8 cellular contexts compared by ENCODE assay signal in genomic region chr10:21495686-21496284, GRCh38. TPM values are rescaled to one million over a fixed set of nuclear protein-coding genes. Genes with fewer than 3 reads are reported as not detected.
A peak's percentile ranks its signal among the peaks of the same experiment; 100 is the strongest.
DNase-seq lines count a peak whose midpoint lies in the region; ATAC-seq and TF ChIP-seq lines count a peak whose summit lies in the region.

No MANE protein-coding gene starts in this region.

- no peaks in the 10 kb centered on the region for H4K20me1 ChIP-seq in IMR-90 (ENCODE audit: insufficient read depth, low read length)

- TF ChIP-seq RAD21 in IMR-90 (IDR thresholded peaks at IDR 0.05; ENCODE audit: low read length), result peak; percentile 95

- H3K4me2 ChIP-seq in IMR-90 (ENCODE audit: low read depth, low read length), result peak overlapping the region; percentile 95

- H3K36me3 Mint-ChIP-seq in activated naive CD4-positive, alpha-beta T cell treated with anti-CD3 and anti-CD28 coated beads, Interleukin-2, amount 10 ng/mL, durations not matched to agents 7 days and 5 days, result peaks cover 2% of the 10 kb centered on the region

- intact Hi-C loops in IMR-90 (cut with micrococcal nuclease) (loop anchor here (1.0 to 5.0 kb wide), 10 partner anchors 21 to 1491 kb away; partner anchors contain the start of genes COMMD3 and DNAJC1), testis (cut with DNase I; ENCODE audit: low total_unique reads) (loop anchor here (2.0 to 10.0 kb wide), 3 partner anchors 39 to 237 kb away; partner anchors contain the start of gene MLLT10)

- BruUV-seq in IMR-90 (replicated peaks; lab: Mats Ljungman, UMichigan), result no TSS peak

- TF ChIP-seq CTCF in IMR-90 (conservative IDR thresholded peaks at IDR 0.05; ENCODE audit: low read depth, low read length) (peak; percentile 98), omental fat pad (IDR thresholded peaks at IDR 0.05) (peak in 2 of 3 donors; percentile 91 to 93), testis (IDR thresholded peaks at IDR 0.05) (peak; percentile 98 to 99 (median 98))

- H2AK5ac ChIP-seq in IMR-90 (ENCODE audit: low read depth, low read length), result no peak overlapping the region

- DNase-seq in ELF-1 (ENCODE audit: low read depth, low spot score) (peak; percentile 96), IMR-90 (peak; percentile 77), SHP77 (lab: John Stamatoyannopoulos, UW) (peak; percentile 63 to 76), globus pallidus (ENCODE audit: low spot score) (peak; percentile 78), omental fat pad (ENCODE audit: low spot score) (peak; percentile 73), testis (peak; percentile 90)
- peak; percentile 86 for DNase-seq in activated naive CD4-positive, alpha-beta T cell treated with anti-CD3 and anti-CD28 coated beads, Interleukin-2, amount 10 ng/mL, durations not matched to agents 7 days and 5 days

- ATAC-seq in GM21528 (IDR thresholded peaks at IDR 0.05; ENCODE audit: low FRiP score, unreplicated experiment), result peak; percentile 81
- peak; percentile 80 for ATAC-seq in IMR-90 (ENCODE audit: low read depth)
- peak; percentile 88 for ATAC-seq in omental fat pad (ENCODE audit: low FRiP score)

- H3K27me3 Mint-ChIP-seq in activated naive CD4-positive, alpha-beta T cell treated with anti-CD3 and anti-CD28 coated beads, Interleukin-2, amount 10 ng/mL, durations not matched to agents 7 days and 5 days, result peaks cover 88% of the 10 kb centered on the region

- H3K9ac ChIP-seq in IMR-90 (ENCODE audit: low read depth, low read length), result peak overlapping the region; percentile 88

- peak overlapping the region; percentile 58 for H2BK5ac ChIP-seq in IMR-90 (ENCODE audit: low read depth, low read length, poor library complexity, severe bottlenecking)

- H3K27me3 ChIP-seq in IMR-90 (ENCODE audit: control insufficient read depth, insufficient read depth, low read length), result peaks cover 5% of the 10 kb centered on the region
- H3K27me3 ChIP-seq in testis, result no peaks in the 10 kb centered on the region

- H3K4ac ChIP-seq in IMR-90 (ENCODE audit: low read depth, low read length), result peak overlapping the region; percentile 66; the same call in 1 of the 2 replicates

- no peak overlapping the region for H3K27ac Mint-ChIP-seq in activated naive CD4-positive, alpha-beta T cell treated with anti-CD3 and anti-CD28 coated beads, Interleukin-2, amount 10 ng/mL, durations not matched to agents 7 days and 5 days

- TF ChIP-seq POLR2A in IMR-90 (IDR thresholded peaks at IDR 0.05; ENCODE audit: low read depth, low read length) (no peak), testis (IDR thresholded peaks at IDR 0.05) (no peak)

- H3K9me1 ChIP-seq in IMR-90 (ENCODE audit: insufficient read depth, low read length), result no peaks in the 10 kb centered on the region

- H3K14ac ChIP-seq in IMR-90 (replicated peaks; ENCODE audit: low read depth, low read length), result peak overlapping the region; percentile 70; the same call in 1 of the 2 replicates

- H2BK20ac ChIP-seq in IMR-90 (ENCODE audit: low read depth, low read length), result peak overlapping the region; percentile 34; the same call in 1 of the 2 replicates

- H3K4me3 ChIP-seq in IMR-90 (ENCODE audit: insufficient read depth, low read depth, low read length) (peak overlapping the region; percentile 91), testis (peak overlapping the region; percentile 71 to 88)

- 0 out of 2 replicates have a peak overlapping the region, but pooled peaks have one; percentile 22 for H2BK120ac ChIP-seq in IMR-90 (ENCODE audit: low read depth, low read length)

- POLR2A ChIA-PET in IMR-90 (lab: Charles Lee; ENCODE audit: unreplicated experiment), result interaction anchor here (0.6 kb wide), 1 partner anchor 958 kb away, joined by 5 read pairs; no protein-coding TSS in a partner anchor

- peak overlapping the region; percentile 81 for H3K27ac ChIP-seq in IMR-90 (ENCODE audit: insufficient read depth, low read length)
- H3K27ac ChIP-seq in testis, result peak overlapping the region; percentile 57 to 77

- dilution Hi-C loops in IMR-90 (cut with HindIII; ENCODE audit: low sequenced_read_pairs, unreplicated experiment), result no loop called here

- peak overlapping the region; percentile 70 for H4K91ac ChIP-seq in IMR-90 (ENCODE audit: insufficient read depth, low read depth, low read length)

- H3K23ac ChIP-seq in IMR-90 (ENCODE audit: low read depth, low read length), result peak overlapping the region; percentile 44

- H2AFZ ChIP-seq in IMR-90 (replicated peaks; ENCODE audit: low read length, poor library complexity), result peak overlapping the region; percentile 95

- CTCF ChIA-PET in IMR-90 (lab: Yijun Ruan, JAX), result interaction anchor here (0.6 to 2.3 kb wide), 16 partner anchors 11 to 820 kb away, joined by 3 to 19 read pairs (median 4); partner anchors contain the start of gene COMMD3
- CTCF ChIA-PET in activated naive CD4-positive, alpha-beta T cell treated with anti-CD3 and anti-CD28 coated beads, Interleukin-2, amount 10 ng/mL, durations not matched to agents 7 days and 5 days (lab: Charles Lee), result interaction anchor here (0.7 to 5.5 kb wide), 13 partner anchors 21 to 1002 kb away, joined by 3 to 52 read pairs (median 4); partner anchors contain the start of gene DNAJC1

- in situ Hi-C loops in IMR-90 (cut with MboI; ENCODE audit: low sequenced_read_pairs), result loop anchor here (5.0 to 25.0 kb wide), 5 partner anchors 42 to 1492 kb away; no protein-coding TSS in a partner anchor

- peak overlapping the region; percentile 30; the same call in 1 of the 2 replicates for H3K56ac ChIP-seq in IMR-90 (ENCODE audit: extremely low read depth, insufficient read depth, low read length)

- H3K4me1 Mint-ChIP-seq in activated naive CD4-positive, alpha-beta T cell treated with anti-CD3 and anti-CD28 coated beads, Interleukin-2, amount 10 ng/mL, durations not matched to agents 7 days and 5 days, result peaks cover 27% of the 10 kb centered on the region

- peak overlapping the region; percentile 17 for H4K5ac ChIP-seq in IMR-90 (ENCODE audit: low read depth, low read length)

- WGBS in IMR-90 (ENCODE audit: extremely low coverage in 2 of 2, insufficient read length in 1 of 2), 2 experiments, result 0% methylated on average over 14 of the region's 59 CpGs; no CpG with 5 or more reads in 1 of the 2 experiments
- WGBS in testis, 2 donors, result 0 to 1% methylated on average over 18 to 54 of the region's 59 CpGs

- peak overlapping the region; percentile 90 for H2AK9ac ChIP-seq in IMR-90 (replicated peaks; ENCODE audit: low read depth, low read length, poor library complexity)

- H3K36me3 ChIP-seq in IMR-90 (ENCODE audit: control insufficient read depth, insufficient read depth, low read length), result no peaks in the 10 kb centered on the region
- H3K36me3 ChIP-seq in testis (ENCODE audit: low read depth, missing control alignments), result no peaks in the 10 kb centered on the region

- H4K8ac ChIP-seq in IMR-90 (ENCODE audit: low read depth in 2 of 2, low read length in 2 of 2), result peak overlapping the region; percentile 4 to 61; a peak in 2 of 4 replicates

- H3K9me3 ChIP-seq in IMR-90 (ENCODE audit: control insufficient read depth, insufficient read depth, low read length) (no peaks in the 10 kb centered on the region), testis (no peaks in the 10 kb centered on the region)

- H3K4me1 ChIP-seq in IMR-90 (ENCODE audit: control insufficient read depth, insufficient read depth, low read length) (peaks cover 3% of the 10 kb centered on the region; the same call in 1 of the 2 replicates), testis (no peaks in the 10 kb centered on the region)

- H3K79me1 ChIP-seq in IMR-90 (ENCODE audit: low read depth in 1 of 2, low read length in 2 of 2), result no peaks in the 10 kb centered on the region

- H2BK15ac ChIP-seq in IMR-90 (ENCODE audit: low read depth, low read length), result no peak overlapping the region

- peak overlapping the region; percentile 30 for H3K18ac ChIP-seq in IMR-90 (ENCODE audit: low read depth, low read length)

- peak overlapping the region; percentile 77 for H3K4me3 Mint-ChIP-seq in activated naive CD4-positive, alpha-beta T cell treated with anti-CD3 and anti-CD28 coated beads, Interleukin-2, amount 10 ng/mL, durations not matched to agents 7 days and 5 days

- no peaks in the 10 kb centered on the region for H3K9me3 Mint-ChIP-seq in activated naive CD4-positive, alpha-beta T cell treated with anti-CD3 and anti-CD28 coated beads, Interleukin-2, amount 10 ng/mL, durations not matched to agents 7 days and 5 days

TF ChIP-seq in IMR-90, 13 proteins besides CTCF, POLR2A, EP300 and RAD21 (continues in another document):
- TF ChIP-seq ELK1 (IDR thresholded peaks at IDR 0.05; ENCODE audit: borderline replicate concordance, low read depth, low read length) (no peak), MXI1 (IDR thresholded peaks at IDR 0.05; ENCODE audit: borderline replicate concordance, low read depth, low read length) (peak; percentile 68; the same call in 1 of the 2 replicates), BHLHE40 (IDR thresholded peaks at IDR 0.05; ENCODE audit: low read depth, low read length) (peak; percentile 74), MAFK (IDR thresholded peaks at IDR 0.05; ENCODE audit: low read depth, low read length) (no peak; the same call in 1 of the 2 replicates), RFX5 (IDR thresholded peaks at IDR 0.05; ENCODE audit: low read depth, low read length) (no peak)

RNA-seq across cellular contexts. Expression of gene SKIDA1, which starts 29.7 kb away (rescaled TPM):
- total RNA-seq in IMR-90 (2012; rRNA removed), result 0.56 and 0.72 TPM in 2 replicates
- 0.24 and 0.36 TPM in 2 replicates for polyA plus RNA-seq in IMR-90 (2012; rRNA removed)
- polyA plus RNA-seq in IMR-90 (2012; cell fraction: cytosol; rRNA removed), result 0.16 and 0.42 TPM in 2 replicates
- 0.36 and 2.0 TPM in 2 replicates for polyA plus RNA-seq in IMR-90 (2012; cell fraction: nucleus; rRNA removed; ENCODE audit: low replicate concordance)
- total RNA-seq in omental fat pad, result 1 to 10 TPM in 2 of 4 donors, under 1 TPM in 2; 0.36 to 1.4 (median 0.77) TPM
- 1 to 10 TPM; 6.6 to 6.9 TPM for total RNA-seq in testis
- polyA plus RNA-seq in testis (ENCODE audit: insufficient read depth, low read depth, low replicate concordance), result 4.7 TPM

RNA-seq across cellular contexts. Expression of gene MLLT10, which starts 38.2 kb away (rescaled TPM):
- 29.0 and 31.9 TPM in 2 replicates for total RNA-seq in IMR-90 (2012; rRNA removed)
- polyA plus RNA-seq in IMR-90 (2012; rRNA removed), result 22.5 and 23.9 TPM in 2 replicates
- 7.2 and 17.6 TPM in 2 replicates for polyA plus RNA-seq in IMR-90 (2012; cell fraction: cytosol; rRNA removed)
- polyA plus RNA-seq in IMR-90 (2012; cell fraction: nucleus; rRNA removed; ENCODE audit: low replicate concordance), result 27.3 and 103 TPM in 2 replicates
- 10 to 100 TPM; 33.4 to 58.1 (median 43.6) TPM for total RNA-seq in omental fat pad
- total RNA-seq in testis, result 100 to 1,000 TPM; 130 to 144 TPM
- 243 TPM for polyA plus RNA-seq in testis (ENCODE audit: insufficient read depth, low read depth, low replicate concordance)

Comparison
In these comparisons a context has a peak if more than half of its experiments do, and no peak if none do; other contexts are left out.
1. Peak in every context shown above with its lines: DNase-seq, ATAC-seq, H3K4me3 ChIP-seq and H3K27ac ChIP-seq.